In the genomic region with DNA sequence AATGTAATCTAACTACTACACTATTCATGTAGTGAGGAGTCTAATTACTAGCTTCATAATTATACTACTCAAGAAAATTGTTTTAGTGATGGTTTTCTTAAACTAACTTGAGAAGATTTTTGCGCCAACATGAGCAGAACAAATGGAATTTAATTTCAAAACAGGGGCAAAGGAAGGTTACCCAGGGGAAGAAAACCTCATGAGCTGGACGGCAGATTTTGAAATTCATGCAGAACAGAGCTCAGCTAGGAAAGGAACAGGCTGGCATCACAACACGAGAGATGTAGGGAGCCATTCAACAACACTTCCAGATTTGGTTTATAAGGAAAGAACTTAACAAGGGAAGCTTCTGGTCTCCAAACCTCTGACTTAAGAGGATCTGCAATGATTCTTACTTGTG, we compare ENCODE assay signal across 2 cellular contexts.
TF ChIP-seq lines count a peak whose summit lies in the region.

No MANE protein-coding gene starts in this region.

TF ChIP-seq in IMR-90, 13 proteins besides CTCF, POLR2A, EP300 and RAD21:
- no peak for TF ChIP-seq BHLHE40 (IDR thresholded peaks at IDR 0.05; ENCODE audit: low read depth, low read length)
- no peak for TF ChIP-seq RCOR1 (IDR thresholded peaks at IDR 0.05; ENCODE audit: insufficient replicate concordance, low read length)
- TF ChIP-seq, protein P1, sequence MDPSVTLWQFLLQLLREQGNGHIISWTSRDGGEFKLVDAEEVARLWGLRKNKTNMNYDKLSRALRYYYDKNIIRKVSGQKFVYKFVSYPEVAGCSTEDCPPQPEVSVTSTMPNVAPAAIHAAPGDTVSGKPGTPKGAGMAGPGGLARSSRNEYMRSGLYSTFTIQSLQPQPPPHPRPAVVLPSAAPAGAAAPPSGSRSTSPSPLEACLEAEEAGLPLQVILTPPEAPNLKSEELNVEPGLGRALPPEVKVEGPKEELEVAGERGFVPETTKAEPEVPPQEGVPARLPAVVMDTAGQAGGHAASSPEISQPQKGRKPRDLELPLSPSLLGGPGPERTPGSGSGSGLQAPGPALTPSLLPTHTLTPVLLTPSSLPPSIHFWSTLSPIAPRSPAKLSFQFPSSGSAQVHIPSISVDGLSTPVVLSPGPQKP (IDR thresholded peaks at IDR 0.05; ENCODE audit: borderline replicate concordance, low read depth, low read length): no peak
- TF ChIP-seq MXI1 (IDR thresholded peaks at IDR 0.05; ENCODE audit: borderline replicate concordance, low read depth, low read length): no peak
- no peak for TF ChIP-seq RFX5 (IDR thresholded peaks at IDR 0.05; ENCODE audit: low read depth, low read length)
- TF ChIP-seq, protein P2, sequence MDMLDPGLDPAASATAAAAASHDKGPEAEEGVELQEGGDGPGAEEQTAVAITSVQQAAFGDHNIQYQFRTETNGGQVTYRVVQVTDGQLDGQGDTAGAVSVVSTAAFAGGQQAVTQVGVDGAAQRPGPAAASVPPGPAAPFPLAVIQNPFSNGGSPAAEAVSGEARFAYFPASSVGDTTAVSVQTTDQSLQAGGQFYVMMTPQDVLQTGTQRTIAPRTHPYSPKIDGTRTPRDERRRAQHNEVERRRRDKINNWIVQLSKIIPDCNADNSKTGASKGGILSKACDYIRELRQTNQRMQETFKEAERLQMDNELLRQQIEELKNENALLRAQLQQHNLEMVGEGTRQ (IDR thresholded peaks at IDR 0.05; ENCODE audit: low read depth, low read length): no peak
- TF ChIP-seq FOS (IDR thresholded peaks at IDR 0.05; ENCODE audit: low read depth, low read length): no peak
- no peak for TF ChIP-seq CHD1 (IDR thresholded peaks at IDR 0.05; ENCODE audit: low read depth, low read length)
- no peak for TF ChIP-seq CEBPB (IDR thresholded peaks at IDR 0.05; ENCODE audit: low read depth, low read length)
- no peak for TF ChIP-seq NFE2L2 (IDR thresholded peaks at IDR 0.05; ENCODE audit: low read depth, low read length)
- no peak for TF ChIP-seq SMC3 (IDR thresholded peaks at IDR 0.05; ENCODE audit: low read depth, low read length)
- TF ChIP-seq MAFK (IDR thresholded peaks at IDR 0.05; ENCODE audit: low read depth, low read length): no peak
- no peak for TF ChIP-seq MAZ (IDR thresholded peaks at IDR 0.05; ENCODE audit: borderline replicate concordance, low read depth, low read length)

TF ChIP-seq in H1, 55 proteins besides CTCF, POLR2A, EP300 and RAD21:
- TF ChIP-seq GABPA (IDR thresholded peaks at IDR 0.05; ENCODE audit: borderline replicate concordance, insufficient read depth, low read length): no peak
- TF ChIP-seq POLR2AphosphoS5 (IDR thresholded peaks at IDR 0.05; ENCODE audit: low read depth, low read length): no peak
- no peak for TF ChIP-seq CEBPB (IDR thresholded peaks at IDR 0.05; ENCODE audit: low read depth, low read length)
- no peak for TF ChIP-seq KDM5A (IDR thresholded peaks at IDR 0.05; ENCODE audit: low read length)
- TF ChIP-seq TEAD4 (IDR thresholded peaks at IDR 0.05; ENCODE audit: low read depth, low read length): no peak
- no peak for TF ChIP-seq TBP (IDR thresholded peaks at IDR 0.05; ENCODE audit: low read depth, low read length)
- TF ChIP-seq, protein P3, sequence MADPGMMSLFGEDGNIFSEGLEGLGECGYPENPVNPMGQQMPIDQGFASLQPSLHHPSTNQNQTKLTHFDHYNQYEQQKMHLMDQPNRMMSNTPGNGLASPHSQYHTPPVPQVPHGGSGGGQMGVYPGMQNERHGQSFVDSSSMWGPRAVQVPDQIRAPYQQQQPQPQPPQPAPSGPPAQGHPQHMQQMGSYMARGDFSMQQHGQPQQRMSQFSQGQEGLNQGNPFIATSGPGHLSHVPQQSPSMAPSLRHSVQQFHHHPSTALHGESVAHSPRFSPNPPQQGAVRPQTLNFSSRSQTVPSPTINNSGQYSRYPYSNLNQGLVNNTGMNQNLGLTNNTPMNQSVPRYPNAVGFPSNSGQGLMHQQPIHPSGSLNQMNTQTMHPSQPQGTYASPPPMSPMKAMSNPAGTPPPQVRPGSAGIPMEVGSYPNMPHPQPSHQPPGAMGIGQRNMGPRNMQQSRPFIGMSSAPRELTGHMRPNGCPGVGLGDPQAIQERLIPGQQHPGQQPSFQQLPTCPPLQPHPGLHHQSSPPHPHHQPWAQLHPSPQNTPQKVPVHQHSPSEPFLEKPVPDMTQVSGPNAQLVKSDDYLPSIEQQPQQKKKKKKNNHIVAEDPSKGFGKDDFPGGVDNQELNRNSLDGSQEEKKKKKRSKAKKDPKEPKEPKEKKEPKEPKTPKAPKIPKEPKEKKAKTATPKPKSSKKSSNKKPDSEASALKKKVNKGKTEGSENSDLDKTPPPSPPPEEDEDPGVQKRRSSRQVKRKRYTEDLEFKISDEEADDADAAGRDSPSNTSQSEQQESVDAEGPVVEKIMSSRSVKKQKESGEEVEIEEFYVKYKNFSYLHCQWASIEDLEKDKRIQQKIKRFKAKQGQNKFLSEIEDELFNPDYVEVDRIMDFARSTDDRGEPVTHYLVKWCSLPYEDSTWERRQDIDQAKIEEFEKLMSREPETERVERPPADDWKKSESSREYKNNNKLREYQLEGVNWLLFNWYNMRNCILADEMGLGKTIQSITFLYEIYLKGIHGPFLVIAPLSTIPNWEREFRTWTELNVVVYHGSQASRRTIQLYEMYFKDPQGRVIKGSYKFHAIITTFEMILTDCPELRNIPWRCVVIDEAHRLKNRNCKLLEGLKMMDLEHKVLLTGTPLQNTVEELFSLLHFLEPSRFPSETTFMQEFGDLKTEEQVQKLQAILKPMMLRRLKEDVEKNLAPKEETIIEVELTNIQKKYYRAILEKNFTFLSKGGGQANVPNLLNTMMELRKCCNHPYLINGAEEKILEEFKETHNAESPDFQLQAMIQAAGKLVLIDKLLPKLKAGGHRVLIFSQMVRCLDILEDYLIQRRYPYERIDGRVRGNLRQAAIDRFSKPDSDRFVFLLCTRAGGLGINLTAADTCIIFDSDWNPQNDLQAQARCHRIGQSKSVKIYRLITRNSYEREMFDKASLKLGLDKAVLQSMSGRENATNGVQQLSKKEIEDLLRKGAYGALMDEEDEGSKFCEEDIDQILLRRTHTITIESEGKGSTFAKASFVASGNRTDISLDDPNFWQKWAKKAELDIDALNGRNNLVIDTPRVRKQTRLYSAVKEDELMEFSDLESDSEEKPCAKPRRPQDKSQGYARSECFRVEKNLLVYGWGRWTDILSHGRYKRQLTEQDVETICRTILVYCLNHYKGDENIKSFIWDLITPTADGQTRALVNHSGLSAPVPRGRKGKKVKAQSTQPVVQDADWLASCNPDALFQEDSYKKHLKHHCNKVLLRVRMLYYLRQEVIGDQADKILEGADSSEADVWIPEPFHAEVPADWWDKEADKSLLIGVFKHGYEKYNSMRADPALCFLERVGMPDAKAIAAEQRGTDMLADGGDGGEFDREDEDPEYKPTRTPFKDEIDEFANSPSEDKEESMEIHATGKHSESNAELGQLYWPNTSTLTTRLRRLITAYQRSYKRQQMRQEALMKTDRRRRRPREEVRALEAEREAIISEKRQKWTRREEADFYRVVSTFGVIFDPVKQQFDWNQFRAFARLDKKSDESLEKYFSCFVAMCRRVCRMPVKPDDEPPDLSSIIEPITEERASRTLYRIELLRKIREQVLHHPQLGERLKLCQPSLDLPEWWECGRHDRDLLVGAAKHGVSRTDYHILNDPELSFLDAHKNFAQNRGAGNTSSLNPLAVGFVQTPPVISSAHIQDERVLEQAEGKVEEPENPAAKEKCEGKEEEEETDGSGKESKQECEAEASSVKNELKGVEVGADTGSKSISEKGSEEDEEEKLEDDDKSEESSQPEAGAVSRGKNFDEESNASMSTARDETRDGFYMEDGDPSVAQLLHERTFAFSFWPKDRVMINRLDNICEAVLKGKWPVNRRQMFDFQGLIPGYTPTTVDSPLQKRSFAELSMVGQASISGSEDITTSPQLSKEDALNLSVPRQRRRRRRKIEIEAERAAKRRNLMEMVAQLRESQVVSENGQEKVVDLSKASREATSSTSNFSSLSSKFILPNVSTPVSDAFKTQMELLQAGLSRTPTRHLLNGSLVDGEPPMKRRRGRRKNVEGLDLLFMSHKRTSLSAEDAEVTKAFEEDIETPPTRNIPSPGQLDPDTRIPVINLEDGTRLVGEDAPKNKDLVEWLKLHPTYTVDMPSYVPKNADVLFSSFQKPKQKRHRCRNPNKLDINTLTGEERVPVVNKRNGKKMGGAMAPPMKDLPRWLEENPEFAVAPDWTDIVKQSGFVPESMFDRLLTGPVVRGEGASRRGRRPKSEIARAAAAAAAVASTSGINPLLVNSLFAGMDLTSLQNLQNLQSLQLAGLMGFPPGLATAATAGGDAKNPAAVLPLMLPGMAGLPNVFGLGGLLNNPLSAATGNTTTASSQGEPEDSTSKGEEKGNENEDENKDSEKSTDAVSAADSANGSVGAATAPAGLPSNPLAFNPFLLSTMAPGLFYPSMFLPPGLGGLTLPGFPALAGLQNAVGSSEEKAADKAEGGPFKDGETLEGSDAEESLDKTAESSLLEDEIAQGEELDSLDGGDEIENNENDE (IDR thresholded peaks at IDR 0.05; ENCODE audit: insufficient replicate concordance, low read length): no peak
- no peak for TF ChIP-seq EZH2 (IDR thresholded peaks at IDR 0.05; ENCODE audit: low read depth, low read length, severe bottlenecking)
- no peak for TF ChIP-seq SIX5 (IDR thresholded peaks at IDR 0.05; ENCODE audit: low read depth, low read length)
- TF ChIP-seq CHD1 (IDR thresholded peaks at IDR 0.05; ENCODE audit: low read depth, low read length): no peak
- TF ChIP-seq RNF2 (IDR thresholded peaks at IDR 0.05; ENCODE audit: borderline replicate concordance, low read depth, low read length, missing control alignments, poor library complexity, severe bottlenecking): no peak
- no peak for TF ChIP-seq SIN3A (conservative IDR thresholded peaks at IDR 0.05 in 1 of 2, IDR thresholded peaks at IDR 0.05 in 1 of 2; ENCODE audit: low read depth in 1 of 2, low read length in 2 of 2)
